In genomic region chrX:67717571-67717970, GRCh38 we compare ENCODE assay signal across 30 cellular contexts.
"Had no signal": no experiment of that assay in that cellular context is flagged by ENCODE, and none has a peak within 500 bp of the region (broad histone marks: within the 10 kb centered on the region; RNA-seq: fewer than 3 reads in every experiment).

No MANE protein-coding gene starts in this region.

- H3K27me3 ChIP-seq: ascending aorta, esophagus muscularis mucosa, foreskin keratinocyte, gastrocnemius medialis, heart left ventricle had no signal

- H3K36me3 ChIP-seq: esophagus muscularis mucosa, gastrocnemius medialis had no signal

- FAIRE-seq: bronchial epithelial cell had no signal

- H3K4me3 ChIP-seq: ascending aorta, coronary artery, dorsolateral prefrontal cortex, esophagus muscularis mucosa, gastrocnemius medialis, heart left ventricle had no signal

- H3K27ac ChIP-seq: ascending aorta, coronary artery, dorsolateral prefrontal cortex, esophagus muscularis mucosa, foreskin keratinocyte had no signal

- H3K4me1 ChIP-seq: esophagus muscularis mucosa, foreskin keratinocyte had no signal

- H3K9me3 ChIP-seq: ascending aorta, esophagus muscularis mucosa, gastrocnemius medialis, heart left ventricle had no signal

- DNase-seq: activated CD4-positive, alpha-beta memory T cell treated with anti-CD3 and anti-CD28 coated beads, Interleukin-2, amount 10 ng/mL, durations not matched to agents 7 days and 5 days; activated CD4-positive, alpha-beta T cell treated with anti-CD3 and anti-CD28 coated beads for 36 hours; activated CD4-positive, alpha-beta T cell treated with anti-CD3 and anti-CD28 coated beads, Interleukin-2, amount 10 ng/mL, durations not matched to agents 7 days and 5 days; activated CD4-positive, alpha-beta T cell treated with anti-CD3 and anti-CD28 coated beads, Interleukin-2, amount 50 U/mL, for 4 hours; activated CD4-positive, CD25-positive, alpha-beta regulatory T cell; activated CD4-positive, CD25-positive, alpha-beta regulatory T cell treated with anti-CD3 and anti-CD28 coated beads, Interleukin-2, amount 50 U/mL, for 72 hours; activated CD8-positive, alpha-beta memory T cell treated with anti-CD3 and anti-CD28 coated beads, Interleukin-2, amount 50 U/mL, for 48 hours; activated gamma-delta T cell; activated naive CD4-positive, alpha-beta T cell; activated naive CD4-positive, alpha-beta T cell treated with anti-CD3 and anti-CD28 coated beads, Interleukin-2, amount 10 ng/mL, durations not matched to agents 7 days and 5 days; activated naive CD8-positive, alpha-beta T cell treated with anti-CD3 and anti-CD28 coated beads, Interleukin-2, amount 10 ng/mL, durations not matched to agents 7 days and 5 days; activated T-cell treated with anti-CD3 and anti-CD28 coated beads for 4 hours; activated T-cell treated with anti-CD3 and anti-CD28 coated beads, Interleukin-2, amount 50 U/mL, for 24 hours; activated T-cell treated with anti-CD3 and anti-CD28 coated beads, Interleukin-2, amount 50 U/mL, for 72 hours; dorsolateral prefrontal cortex; effector memory CD4-positive, alpha-beta T cell; endodermal cell; erythroblast; foreskin keratinocyte; gastrocnemius medialis; glutamatergic neuron; heart left ventricle; T-helper 1 cell; T-helper 17 cell; T1000 had no signal

- ATAC-seq: activated CD4-positive, alpha-beta T cell treated with anti-CD3 and anti-CD28 coated beads for 36 hours; activated naive CD4-positive, alpha-beta T cell treated with anti-CD3 and anti-CD28 coated beads, Interleukin-2, amount 50 U/mL, for 72 hours; activated T-cell treated with anti-CD3 and anti-CD28 coated beads, Interleukin-2, amount 50 U/mL, for 72 hours; foreskin keratinocyte; gastrocnemius medialis; heart left ventricle; T-helper 17 cell had no signal
